Comparison of ENCODE assay signal across 9 cellular contexts in the genomic region with DNA sequence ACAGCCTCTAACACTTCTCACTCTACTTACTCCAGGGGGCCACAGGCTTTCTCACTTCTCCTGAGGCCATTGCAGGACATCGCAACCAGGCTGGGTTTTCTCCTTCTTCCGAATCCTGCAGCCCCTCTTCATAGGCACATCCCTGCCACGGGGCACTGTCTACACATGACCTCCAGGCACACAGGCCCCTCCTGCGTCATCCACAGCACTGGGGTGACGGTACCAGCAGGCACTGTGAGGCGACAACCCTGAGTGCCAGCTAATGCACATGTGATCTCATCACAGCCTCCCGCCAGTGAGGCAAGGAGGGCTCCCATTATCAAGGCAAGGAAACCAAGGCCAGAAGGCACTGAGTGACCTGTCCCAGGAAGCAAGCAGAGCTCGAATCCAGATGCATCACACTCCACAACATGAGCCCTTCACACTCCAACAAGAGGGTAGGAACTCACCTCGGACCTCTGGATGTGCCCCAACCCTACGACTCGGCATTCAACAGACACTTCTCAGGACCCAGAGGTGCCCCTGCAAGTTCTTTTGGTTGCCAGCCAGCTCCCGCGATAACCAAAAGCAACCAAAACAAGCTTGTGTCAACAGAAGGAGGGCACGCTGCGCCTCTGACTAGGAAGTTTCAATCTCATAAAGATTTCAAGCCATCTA. TPM values are rescaled to one million over a fixed set of nuclear protein-coding genes. Genes with fewer than 3 reads are reported as not detected.
DNase-seq lines count a peak whose midpoint lies in the region; TF ChIP-seq lines count a peak whose summit lies in the region.
"Had no signal": no experiment of that assay in that cellular context is flagged by ENCODE, and none has a peak within 500 bp of the region (broad histone marks: within the 10 kb centered on the region; RNA-seq: fewer than 3 reads in every experiment).

No MANE protein-coding gene starts in this region.

- DNase-seq in GM06990 (ENCODE audit: extremely low read depth, insufficient read length) (peak; percentile 52), NCI-H774 (lab: John Stamatoyannopoulos, UW) (peak; percentile 50), islet precursor cell (peak; percentile 41), cortex of kidney (lab: John Stamatoyannopoulos, UW) (no peak)
- DNase-seq in activated naive CD4-positive, alpha-beta T cell treated with Interleukin-2 at 50 U/mL for 16 hours, result no peak
- no peak for DNase-seq in activated CD4-positive, alpha-beta T cell treated with anti-CD3 and anti-CD28 coated beads, Interleukin-2, amount 10 ng/mL, durations not matched to agents 24 days and 14 days
- DNase-seq: amniotic stem cell; stimulated activated CD4-positive, alpha-beta T cell treated with anti-CD3 and anti-CD28 coated beads, Interleukin-1b, Interleukin-23, amount 100 ng/mL, for 48 hours had no signal

- peak; percentile 10 for TF ChIP-seq CTCF in GM06990 (IDR thresholded peaks at IDR 0.05; ENCODE audit: insufficient read depth, low read length, poor library complexity, severe bottlenecking)

- peaks cover 3% of the 10 kb centered on the region for H3K9me3 Mint-ChIP-seq in activated CD4-positive, alpha-beta T cell treated with anti-CD3 and anti-CD28 coated beads, Interleukin-2, amount 10 ng/mL, durations not matched to agents 24 days and 14 days

- peaks cover 2% of the 10 kb centered on the region for H3K27me3 Mint-ChIP-seq in activated CD4-positive, alpha-beta T cell treated with anti-CD3 and anti-CD28 coated beads, Interleukin-2, amount 10 ng/mL, durations not matched to agents 24 days and 14 days

- intact Hi-C loops in activated CD4-positive, alpha-beta T cell treated with anti-CD3 and anti-CD28 coated beads, Interleukin-2, amount 10 ng/mL, durations not matched to agents 24 days and 14 days (cut with micrococcal nuclease), result no loop called here

- peaks cover 5% of the 10 kb centered on the region for H3K4me1 Mint-ChIP-seq in activated CD4-positive, alpha-beta T cell treated with anti-CD3 and anti-CD28 coated beads, Interleukin-2, amount 10 ng/mL, durations not matched to agents 24 days and 14 days

- no peaks in the 10 kb centered on the region; the same call in none of the 2 replicates for H3K36me3 ChIP-seq in GM06990 (ENCODE audit: control insufficient read depth, insufficient read depth, low read length)
- H3K36me3 ChIP-seq in skeletal muscle satellite cell (ENCODE audit: insufficient read depth, low read length), result no peaks in the 10 kb centered on the region

- no peak overlapping the region for H3K4me3 ChIP-seq in GM06990 (replicated peaks; ENCODE audit: low read depth, low read length)
- peak overlapping the region; percentile 15 for H3K4me3 ChIP-seq in skeletal muscle satellite cell (ENCODE audit: low read length)

- no peaks in the 10 kb centered on the region for H3K9me3 ChIP-seq in skeletal muscle satellite cell (replicated peaks; ENCODE audit: low read length)

- peak overlapping the region; percentile 13 for H3K9ac ChIP-seq in skeletal muscle satellite cell (ENCODE audit: low read depth, low read length)

- no peak overlapping the region for H3K27ac Mint-ChIP-seq in activated CD4-positive, alpha-beta T cell treated with anti-CD3 and anti-CD28 coated beads, Interleukin-2, amount 10 ng/mL, durations not matched to agents 24 days and 14 days

- no peaks in the 10 kb centered on the region for H3K27me3 ChIP-seq in GM06990 (replicated peaks; ENCODE audit: control insufficient read depth, insufficient read depth, low read length)
- H3K27me3 ChIP-seq in skeletal muscle satellite cell (ENCODE audit: control insufficient read depth, insufficient read depth, low read length), result no peaks in the 10 kb centered on the region

- no peak overlapping the region for H3K4me3 Mint-ChIP-seq in activated CD4-positive, alpha-beta T cell treated with anti-CD3 and anti-CD28 coated beads, Interleukin-2, amount 10 ng/mL, durations not matched to agents 24 days and 14 days

- H3K36me3 Mint-ChIP-seq in activated CD4-positive, alpha-beta T cell treated with anti-CD3 and anti-CD28 coated beads, Interleukin-2, amount 10 ng/mL, durations not matched to agents 24 days and 14 days (ENCODE audit: low read depth), result no peaks in the 10 kb centered on the region

- H3K4me1 ChIP-seq in skeletal muscle satellite cell (ENCODE audit: control insufficient read depth, insufficient read depth, low read length), result peaks cover 16% of the 10 kb centered on the region

- no peak overlapping the region for H3K4me2 ChIP-seq in skeletal muscle satellite cell (ENCODE audit: low read length)

RNA-seq across cellular contexts. Expression of gene FAM174B, which starts 16.7 kb away (rescaled TPM):
- total RNA-seq in skeletal muscle satellite cell (2012; rRNA removed), result 0.25 and 0.66 TPM in 2 replicates
- total RNA-seq in activated CD4-positive, alpha-beta T cell treated with anti-CD3 and anti-CD28 coated beads, Interleukin-2, amount 10 ng/mL, durations not matched to agents 24 days and 14 days, result 1.9 and 3.0 TPM in 2 replicates

Comparison
In these comparisons a context has a peak if more than half of its experiments do, and no peak if none do; other contexts are left out.
1. DNase-seq: peak in GM06990 (single experiment), NCI-H774 (single experiment) and islet precursor cell (single experiment); none in activated naive CD4-positive, alpha-beta T cell treated with Interleukin-2 at 50 U/mL for 16 hours (single experiment), cortex of kidney (single experiment) and activated CD4-positive, alpha-beta T cell treated with anti-CD3 and anti-CD28 coated beads, Interleukin-2, amount 10 ng/mL, durations not matched to agents 24 days and 14 days (single experiment).